1 cellular context compared by ENCODE assay signal in genomic region chr18:11972371-11973174, GRCh38.
TF ChIP-seq lines count a peak whose summit lies in the region.

No MANE protein-coding gene starts in this region.

TF ChIP-seq in H1, 55 proteins besides CTCF, POLR2A, EP300 and RAD21:
- TF ChIP-seq SP2 (IDR thresholded peaks at IDR 0.05; ENCODE audit: low read length) (no peak), KDM1A (IDR thresholded peaks at IDR 0.05; ENCODE audit: borderline replicate concordance, low read length) (no peak), RXRA (IDR thresholded peaks at IDR 0.05; ENCODE audit: insufficient read depth, low read depth, low read length) (no peak), ATF2 (IDR thresholded peaks at IDR 0.05; ENCODE audit: low read length) (no peak), SIX5 (IDR thresholded peaks at IDR 0.05; ENCODE audit: low read depth, low read length) (no peak), TAF7 (optimal IDR thresholded peaks at IDR 0.05; ENCODE audit: borderline replicate concordance, low read depth, low read length) (no peak), KDM5A (IDR thresholded peaks at IDR 0.05; ENCODE audit: low read length) (no peak), MAX (IDR thresholded peaks at IDR 0.05) (no peak), BACH1 (IDR thresholded peaks at IDR 0.05; ENCODE audit: low read length) (no peak), MAFK (IDR thresholded peaks at IDR 0.05; ENCODE audit: low read depth, low read length) (no peak)
